In genomic region chr14:68939424-68939892, GRCh38 we compare ENCODE assay signal across 10 cellular contexts. TPM values are rescaled to one million over a fixed set of nuclear protein-coding genes. Genes with fewer than 3 reads are reported as not detected.
DNase-seq lines count a peak whose midpoint lies in the region; ATAC-seq, FAIRE-seq and TF ChIP-seq lines count a peak whose summit lies in the region.
"Had no signal": no experiment of that assay in that cellular context is flagged by ENCODE, and none has a peak within 500 bp of the region (broad histone marks: within the 10 kb centered on the region; RNA-seq: fewer than 3 reads in every experiment).

No MANE protein-coding gene starts in this region.

- H3K4me2 ChIP-seq in skeletal muscle satellite cell (ENCODE audit: low read length): peak overlapping the region; percentile 64

- H3K9ac ChIP-seq in kidney (ENCODE audit: low read length in 2 of 2) (peak overlapping the region in 1 of 2 donors; percentile 27), skeletal muscle satellite cell (ENCODE audit: low read depth, low read length) (peak overlapping the region; percentile 60)

- H3K4me3 ChIP-seq in kidney (ENCODE audit: low read length in 2 of 2): no peak overlapping the region
- H3K4me3 ChIP-seq in skeletal muscle satellite cell (ENCODE audit: low read length): peak overlapping the region; percentile 21

- H3K27ac Mint-ChIP-seq in CD4-positive, alpha-beta T cell: peak overlapping the region; percentile 61
- H3K27ac Mint-ChIP-seq in activated naive CD8-positive, alpha-beta T cell treated with anti-CD3 and anti-CD28 coated beads, Interleukin-2, amount 50 U/mL, for 24 hours: peak overlapping the region; percentile 57

- peaks cover 23% of the 10 kb centered on the region for H3K36me3 Mint-ChIP-seq in CD4-positive, alpha-beta T cell (ENCODE audit: low read depth)
- no peaks in the 10 kb centered on the region for H3K36me3 Mint-ChIP-seq in activated naive CD8-positive, alpha-beta T cell treated with anti-CD3 and anti-CD28 coated beads, Interleukin-2, amount 50 U/mL, for 24 hours (ENCODE audit: low read depth)

- no peak for DNase-seq in CD4-positive, alpha-beta T cell
- no peak for DNase-seq in activated naive CD8-positive, alpha-beta T cell treated with anti-CD3 and anti-CD28 coated beads, Interleukin-2, amount 50 U/mL, for 24 hours
- no peak for DNase-seq in kidney
- DNase-seq in 8988T: no peak
- DNase-seq in RPMI8226: no peak
- DNase-seq in DMS79 treated with DMSO at 0.1 percent for 48 hours (lab: John Stamatoyannopoulos, UW): no peak
- DNase-seq: activated CD4-positive, CD25-positive, alpha-beta regulatory T cell had no signal

- CTCF ChIA-PET in CD4-positive, alpha-beta T cell (lab: Charles Lee): interaction anchor here (1.4 kb wide), 1 partner anchor 9 kb away, joined by 3 read pairs; no protein-coding TSS in a partner anchor

- POLR2A ChIA-PET in CD4-positive, alpha-beta T cell (lab: Charles Lee): interaction anchor here (0.8 to 1.7 kb wide), 4 partner anchors 9 to 17 kb away, joined by 4 to 8 read pairs (median 6); no protein-coding TSS in a partner anchor

- peak overlapping the region; percentile 44 for H3K4me3 Mint-ChIP-seq in CD4-positive, alpha-beta T cell
- no peak overlapping the region for H3K4me3 Mint-ChIP-seq in activated naive CD8-positive, alpha-beta T cell treated with anti-CD3 and anti-CD28 coated beads, Interleukin-2, amount 50 U/mL, for 24 hours

- no peaks in the 10 kb centered on the region for H3K9me3 ChIP-seq in CD4-positive, alpha-beta T cell (ENCODE audit: control insufficient read depth, low read length)
- no peaks in the 10 kb centered on the region for H3K9me3 ChIP-seq in kidney (ENCODE audit: control insufficient read depth in 1 of 2, low read length in 2 of 2)
- no peaks in the 10 kb centered on the region for H3K9me3 ChIP-seq in skeletal muscle satellite cell (replicated peaks; ENCODE audit: low read length)

- no peak for TF ChIP-seq CTCF in CD4-positive, alpha-beta T cell (IDR thresholded peaks at IDR 0.05)
- no peak for TF ChIP-seq CTCF in kidney (IDR thresholded peaks at IDR 0.05; ENCODE audit: borderline replicate concordance, extremely low read depth, insufficient read depth)

- no peaks in the 10 kb centered on the region for H3K27me3 Mint-ChIP-seq in CD4-positive, alpha-beta T cell
- no peaks in the 10 kb centered on the region for H3K27me3 Mint-ChIP-seq in activated naive CD8-positive, alpha-beta T cell treated with anti-CD3 and anti-CD28 coated beads, Interleukin-2, amount 50 U/mL, for 24 hours

- no peaks in the 10 kb centered on the region for H3K27me3 ChIP-seq in CD4-positive, alpha-beta T cell (ENCODE audit: control insufficient read depth, insufficient read depth, low read length)
- no peaks in the 10 kb centered on the region for H3K27me3 ChIP-seq in skeletal muscle satellite cell (ENCODE audit: control insufficient read depth, insufficient read depth, low read length)

- no peaks in the 10 kb centered on the region for H3K9me3 Mint-ChIP-seq in CD4-positive, alpha-beta T cell
- no peaks in the 10 kb centered on the region for H3K9me3 Mint-ChIP-seq in activated naive CD8-positive, alpha-beta T cell treated with anti-CD3 and anti-CD28 coated beads, Interleukin-2, amount 50 U/mL, for 24 hours

- H3K27ac ChIP-seq in CD4-positive, alpha-beta T cell (ENCODE audit: low read depth, low read length): no peak overlapping the region
- H3K27ac ChIP-seq in kidney (ENCODE audit: low read depth in 2 of 2, low read length in 2 of 2): peak overlapping the region; percentile 76 to 82

- H3K4me1 ChIP-seq in kidney (ENCODE audit: control insufficient read depth in 1 of 2, insufficient read depth in 1 of 2, low read depth in 1 of 2, low read length in 2 of 2) (peaks cover 27 to 32% of the 10 kb centered on the region in 2 donors), skeletal muscle satellite cell (ENCODE audit: control insufficient read depth, insufficient read depth, low read length) (peaks cover 93% of the 10 kb centered on the region)

- H3K4me1 Mint-ChIP-seq in CD4-positive, alpha-beta T cell (ENCODE audit: low read depth): peaks cover 84% of the 10 kb centered on the region
- peaks cover 62% of the 10 kb centered on the region for H3K4me1 Mint-ChIP-seq in activated naive CD8-positive, alpha-beta T cell treated with anti-CD3 and anti-CD28 coated beads, Interleukin-2, amount 50 U/mL, for 24 hours

- no peak for ATAC-seq in CD4-positive, alpha-beta T cell (ENCODE audit: poor library complexity)
- no peak for ATAC-seq in activated naive CD8-positive, alpha-beta T cell treated with anti-CD3 and anti-CD28 coated beads, Interleukin-2, amount 50 U/mL, for 24 hours
- no peak for ATAC-seq in GM21381 (IDR thresholded peaks at IDR 0.05; ENCODE audit: unreplicated experiment)

- no peak for FAIRE-seq in kidney (lab: Jason Lieb, UNC)
- FAIRE-seq: D721Med had no signal

- H3K36me3 ChIP-seq in kidney (ENCODE audit: control insufficient read depth in 1 of 2, insufficient read depth in 2 of 2, low read length in 2 of 2) (no peaks in the 10 kb centered on the region), skeletal muscle satellite cell (ENCODE audit: insufficient read depth, low read length) (peaks cover 17% of the 10 kb centered on the region)

- intact Hi-C loops in CD4-positive, alpha-beta T cell (cut with DNase I, micrococcal nuclease): loop anchor here (5.0 kb wide), 1 partner anchor 38 kb away; the partner anchor contains the start of gene ACTN1 (in 2 of the 2)
- intact Hi-C loops in kidney (cut with DNase I): no loop called here

RNA-seq across cellular contexts. Expression of gene ACTN1, which starts 39.6 kb away (rescaled TPM):
- total RNA-seq in CD4-positive, alpha-beta T cell: 100 to 1,000 TPM; 128 to 143 TPM
- total RNA-seq in kidney: 184 TPM
- polyA plus RNA-seq in kidney (ENCODE audit: insufficient read depth, low read depth, low replicate concordance): 20.1 TPM
- total RNA-seq in skeletal muscle satellite cell (2012; rRNA removed): 110 and 141 TPM in 2 replicates
